In genomic region chr3:185930393-185931107, GRCh38 we compare ENCODE assay signal across 9 cellular contexts. TPM values are rescaled to one million over a fixed set of nuclear protein-coding genes. Genes with fewer than 3 reads are reported as not detected.
DNase-seq lines count a peak whose midpoint lies in the region; ATAC-seq and TF ChIP-seq lines count a peak whose summit lies in the region.
"Had no signal": no experiment of that assay in that cellular context is flagged by ENCODE, and none has a peak within 500 bp of the region (broad histone marks: within the 10 kb centered on the region; RNA-seq: fewer than 3 reads in every experiment).

No MANE protein-coding gene starts in this region.

- peak overlapping the region; percentile 9 for H3K4me3 ChIP-seq in fibroblast of mammary gland (ENCODE audit: control insufficient read depth, low read depth, low read length)
- peak overlapping the region; percentile 31 to 54 (median 48) for H3K4me3 ChIP-seq in skeletal muscle tissue (ENCODE audit: low read length in 3 of 3)

- H3K27me3 Mint-ChIP-seq in activated CD8-positive, alpha-beta memory T cell treated with anti-CD3 and anti-CD28 coated beads, Interleukin-2, amount 10 ng/mL, durations not matched to agents 7 days and 5 days, result no peaks in the 10 kb centered on the region
- no peaks in the 10 kb centered on the region for H3K27me3 Mint-ChIP-seq in T-helper 17 cell

- no peaks in the 10 kb centered on the region for H3K27me3 ChIP-seq in skeletal muscle tissue (ENCODE audit: control insufficient read depth in 3 of 3, insufficient read depth in 3 of 3, low read length in 3 of 3)

- no peak for ATAC-seq in activated CD8-positive, alpha-beta memory T cell treated with anti-CD3 and anti-CD28 coated beads, Interleukin-2, amount 10 ng/mL, durations not matched to agents 7 days and 5 days
- ATAC-seq in T-helper 17 cell (no peak), HG03175 (IDR thresholded peaks at IDR 0.05; ENCODE audit: unreplicated experiment) (no peak)

- no peak for TF ChIP-seq CTCF in fibroblast of mammary gland (conservative IDR thresholded peaks at IDR 0.05; ENCODE audit: control insufficient read depth, insufficient read depth, low read depth, low read length)

- H3K27ac ChIP-seq in skeletal muscle tissue (ENCODE audit: low read depth, low read length), result peak overlapping the region; percentile 61

- peaks cover 80% of the 10 kb centered on the region for H3K4me1 Mint-ChIP-seq in activated CD8-positive, alpha-beta memory T cell treated with anti-CD3 and anti-CD28 coated beads, Interleukin-2, amount 10 ng/mL, durations not matched to agents 7 days and 5 days
- H3K4me1 Mint-ChIP-seq in T-helper 17 cell, result peaks cover 86% of the 10 kb centered on the region

- peaks cover 85% of the 10 kb centered on the region for H3K36me3 Mint-ChIP-seq in activated CD8-positive, alpha-beta memory T cell treated with anti-CD3 and anti-CD28 coated beads, Interleukin-2, amount 10 ng/mL, durations not matched to agents 7 days and 5 days
- peaks cover 10% of the 10 kb centered on the region for H3K36me3 Mint-ChIP-seq in T-helper 17 cell (ENCODE audit: low read depth)

- CTCF ChIA-PET in activated CD8-positive, alpha-beta memory T cell treated with anti-CD3 and anti-CD28 coated beads, Interleukin-2, amount 10 ng/mL, durations not matched to agents 7 days and 5 days (lab: Charles Lee), result interaction anchor here (0.6 to 8.0 kb wide), 4 partner anchors 9 to 335 kb away, joined by 3 to 52 read pairs (median 4); no protein-coding TSS in a partner anchor

- peak overlapping the region; percentile 47 for H3K27ac Mint-ChIP-seq in activated CD8-positive, alpha-beta memory T cell treated with anti-CD3 and anti-CD28 coated beads, Interleukin-2, amount 10 ng/mL, durations not matched to agents 7 days and 5 days
- peak overlapping the region; percentile 93 for H3K27ac Mint-ChIP-seq in T-helper 17 cell

- peak overlapping the region in 2 of 3 donors; percentile 35 to 52 for H3K9ac ChIP-seq in skeletal muscle tissue (ENCODE audit: low read depth in 1 of 3, low read length in 3 of 3)

- peaks cover 62 to 85% (median 72%) of the 10 kb centered on the region in 3 donors for H3K4me1 ChIP-seq in skeletal muscle tissue (ENCODE audit: control insufficient read depth in 3 of 3, insufficient read depth in 3 of 3, low read length in 3 of 3)

- no peaks in the 10 kb centered on the region for H3K9me3 Mint-ChIP-seq in activated CD8-positive, alpha-beta memory T cell treated with anti-CD3 and anti-CD28 coated beads, Interleukin-2, amount 10 ng/mL, durations not matched to agents 7 days and 5 days (ENCODE audit: low read depth)

- H3K4me3 Mint-ChIP-seq in activated CD8-positive, alpha-beta memory T cell treated with anti-CD3 and anti-CD28 coated beads, Interleukin-2, amount 10 ng/mL, durations not matched to agents 7 days and 5 days, result peak overlapping the region; percentile 66
- peak overlapping the region; percentile 96 for H3K4me3 Mint-ChIP-seq in T-helper 17 cell

- peaks cover 0 to 2% (median 0%) of the 10 kb centered on the region in 3 donors for H3K36me3 ChIP-seq in skeletal muscle tissue (ENCODE audit: control insufficient read depth in 3 of 3, insufficient read depth in 3 of 3, low read length in 3 of 3)

- intact Hi-C loops in posterior vena cava (cut with DNase I), result no loop called here

- no peak for DNase-seq in activated CD8-positive, alpha-beta memory T cell treated with anti-CD3 and anti-CD28 coated beads, Interleukin-2, amount 10 ng/mL, durations not matched to agents 7 days and 5 days
- DNase-seq in activated CD8-positive, alpha-beta memory T cell treated with anti-CD3 and anti-CD28 coated beads for 24 hours, result no peak
- no peak for DNase-seq in T-helper 17 cell
- peak; percentile 53 for DNase-seq in fibroblast of mammary gland (ENCODE audit: low read depth)
- DNase-seq in medulla oblongata (ENCODE audit: extremely low spot score), result no peak
- no peak for DNase-seq in posterior vena cava (ENCODE audit: low spot score)
- DNase-seq: NCI-H2029 had no signal

- no peaks in the 10 kb centered on the region for H3K9me3 ChIP-seq in T-helper 17 cell (ENCODE audit: control insufficient read depth, low read length, poor library complexity, severe bottlenecking)
- no peaks in the 10 kb centered on the region for H3K9me3 ChIP-seq in skeletal muscle tissue (ENCODE audit: control insufficient read depth in 3 of 3, low read length in 3 of 3)

RNA-seq across cellular contexts. Expression of gene TRA2B, which starts 7.3 kb away (rescaled TPM):
- 100 to 1,000 TPM; 246 to 256 TPM for total RNA-seq in activated CD8-positive, alpha-beta memory T cell treated with anti-CD3 and anti-CD28 coated beads, Interleukin-2, amount 10 ng/mL, durations not matched to agents 7 days and 5 days
- total RNA-seq in T-helper 17 cell (100 to 1,000 TPM; 542 to 637 TPM), skeletal muscle tissue (136 TPM), posterior vena cava (10 to 100 TPM; 84.5 to 98.2 TPM)
